ENCODE assay signal across 8 cellular contexts in genomic region chr1:3676581-3677410, GRCh38.
A peak's percentile ranks its signal among the peaks of the same experiment; 100 is the strongest.
DNase-seq lines count a peak whose midpoint lies in the region; ATAC-seq lines count a peak whose summit lies in the region.

No MANE protein-coding gene starts in this region.

- peaks cover 15% of the 10 kb centered on the region for H3K27me3 Mint-ChIP-seq in central memory CD8-positive, alpha-beta T cell

- peaks cover 5% of the 10 kb centered on the region for H3K36me3 Mint-ChIP-seq in central memory CD8-positive, alpha-beta T cell (ENCODE audit: insufficient read depth)

- H3K9me3 Mint-ChIP-seq in central memory CD8-positive, alpha-beta T cell, result peaks cover 4% of the 10 kb centered on the region

- peak overlapping the region; percentile 83 for H3K27ac Mint-ChIP-seq in central memory CD8-positive, alpha-beta T cell (ENCODE audit: low read depth)

- DNase-seq in central memory CD8-positive, alpha-beta T cell (ENCODE audit: low spot score in 2 of 2), result no peak
- DNase-seq in cerebellar cortex (ENCODE audit: low spot score), result no peak
- no peak for DNase-seq in activated gamma-delta T cell treated with Interleukin-2 at 50 U/mL for 16 hours
- DNase-seq in nucleus accumbens (lab: John Stamatoyannopoulos, UW), result no peak
- DNase-seq in activated CD8-positive, alpha-beta memory T cell treated with anti-CD3 and anti-CD28 coated beads, Interleukin-2, amount 50 U/mL, for 48 hours, result no peak

- H3K4me3 Mint-ChIP-seq in central memory CD8-positive, alpha-beta T cell, result no peak overlapping the region

- ATAC-seq in GM18499 (IDR thresholded peaks at IDR 0.05; ENCODE audit: insufficient read depth, unreplicated experiment) (peak; percentile 38), GM19468 (IDR thresholded peaks at IDR 0.05; ENCODE audit: extremely low read depth, unreplicated experiment) (peak; percentile 59), HG03342 (IDR thresholded peaks at IDR 0.05; ENCODE audit: unreplicated experiment) (peak; percentile 62)
- ATAC-seq in central memory CD8-positive, alpha-beta T cell (replicated peaks; ENCODE audit: extremely low read depth, poor library complexity, severe bottlenecking), result peak; percentile 32

- peaks cover 35% of the 10 kb centered on the region for H3K4me1 Mint-ChIP-seq in central memory CD8-positive, alpha-beta T cell
